In genomic region chr12:50926415-50926814, GRCh38 we compare ENCODE assay signal across 10 cellular contexts. TPM values are rescaled to one million over a fixed set of nuclear protein-coding genes. Genes with fewer than 3 reads are reported as not detected.
DNase-seq lines count a peak whose midpoint lies in the region; ATAC-seq and TF ChIP-seq lines count a peak whose summit lies in the region.
"Had no signal": no experiment of that assay in that cellular context is flagged by ENCODE, and none has a peak within 500 bp of the region (broad histone marks: within the 10 kb centered on the region; RNA-seq: fewer than 3 reads in every experiment).

No MANE protein-coding gene starts in this region.

- H3K4me1 ChIP-seq in HEK293 (ENCODE audit: control insufficient read depth, insufficient read depth, low read length) (peaks cover 4% of the 10 kb centered on the region), ascending aorta (peaks cover 0 to 26% of the 10 kb centered on the region in 2 donors), left lung (peaks cover 18 to 73% of the 10 kb centered on the region in 2 donors)

- H3K4me3 Mint-ChIP-seq in stimulated activated memory B cell treated with anti-CD40 and anti-IgM and Interleukin-4, amounts not matched to agents 10 μg/mL and 1 μg/mL and 100 μg/mL, for 72 hours = peak overlapping the region; percentile 97

- H3K27me3 ChIP-seq in ascending aorta (no peaks in the 10 kb centered on the region), left lung (no peaks in the 10 kb centered on the region)

- H3K4me3 ChIP-seq in HEK293 (ENCODE audit: low read depth, low read length) (peak overlapping the region; percentile 15), ascending aorta (peak overlapping the region; percentile 75 to 80), left lung (peak overlapping the region; percentile 54 to 78)

- no peaks in the 10 kb centered on the region for H3K9me3 Mint-ChIP-seq in stimulated activated memory B cell treated with anti-CD40 and anti-IgM and Interleukin-4, amounts not matched to agents 10 μg/mL and 1 μg/mL and 100 μg/mL, for 72 hours

- CTCF ChIA-PET in HEK293 (lab: Yijun Ruan, JAX) = interaction anchor here (0.7 kb wide), 1 partner anchor 415 kb away, joined by 3 read pairs; no protein-coding TSS in a partner anchor

- peaks cover 15% of the 10 kb centered on the region for H3K36me3 Mint-ChIP-seq in stimulated activated memory B cell treated with anti-CD40 and anti-IgM and Interleukin-4, amounts not matched to agents 10 μg/mL and 1 μg/mL and 100 μg/mL, for 72 hours

- H3K9me3 ChIP-seq in HEK293 (ENCODE audit: control insufficient read depth, insufficient read depth, low read depth, low read length) (no peaks in the 10 kb centered on the region), ascending aorta (no peaks in the 10 kb centered on the region), left lung (no peaks in the 10 kb centered on the region)

- H3K27ac Mint-ChIP-seq in stimulated activated memory B cell treated with anti-CD40 and anti-IgM and Interleukin-4, amounts not matched to agents 10 μg/mL and 1 μg/mL and 100 μg/mL, for 72 hours = peak overlapping the region; percentile 99

- H3K27ac ChIP-seq in HEK293 (ENCODE audit: extremely low read depth, low read depth, low read length) (no peak overlapping the region), ascending aorta (peak overlapping the region; percentile 79 to 82), left lung (peak overlapping the region; percentile 89 to 92)

- POLR2A ChIA-PET in HEK293 (lab: Yijun Ruan, JAX) = no interaction called here

- H3K36me3 ChIP-seq in HEK293 (ENCODE audit: control insufficient read depth in 2 of 2, insufficient read depth in 1 of 2, low read length in 2 of 2) (peaks cover 9% of the 10 kb centered on the region in 2 experiments; a peak in 2 of 3 replicates), ascending aorta (peaks cover 16 to 18% of the 10 kb centered on the region in 2 donors), left lung (peaks cover 0 to 19% of the 10 kb centered on the region in 2 donors)

- peaks cover 71% of the 10 kb centered on the region for H3K4me1 Mint-ChIP-seq in stimulated activated memory B cell treated with anti-CD40 and anti-IgM and Interleukin-4, amounts not matched to agents 10 μg/mL and 1 μg/mL and 100 μg/mL, for 72 hours

- TF ChIP-seq CTCF in HEK293 (tag by site-specific recombination; IDR thresholded peaks at IDR 0.05) = no peak
- no peak for TF ChIP-seq CTCF in ascending aorta (IDR thresholded peaks at IDR 0.05)
- TF ChIP-seq CTCF in left lung (IDR thresholded peaks at IDR 0.05) = no peak

- ATAC-seq in left lung = no peak
- no peak for ATAC-seq in stimulated activated memory B cell treated with anti-CD40 and anti-IgM and Interleukin-4, amounts not matched to agents 10 μg/mL and 1 μg/mL and 100 μg/mL, for 72 hours
- ATAC-seq in HG03354 (IDR thresholded peaks at IDR 0.05; ENCODE audit: poor library complexity, severe bottlenecking, unreplicated experiment) = no peak

- no peaks in the 10 kb centered on the region for H3K27me3 Mint-ChIP-seq in stimulated activated memory B cell treated with anti-CD40 and anti-IgM and Interleukin-4, amounts not matched to agents 10 μg/mL and 1 μg/mL and 100 μg/mL, for 72 hours

- no peak for DNase-seq in ascending aorta (ENCODE audit: low spot score in 2 of 2)
- DNase-seq in left lung = no peak
- no peak for DNase-seq in GF-D8 (lab: John Stamatoyannopoulos, UW)
- DNase-seq in T1000 (lab: John Stamatoyannopoulos, UW) = no peak
- no peak for DNase-seq in activated effector memory CD4-positive, alpha-beta T cell treated with anti-CD3 and anti-CD28 coated beads, Interleukin-2, amount 50 U/mL, for 16 hours
- DNase-seq: stimulated activated CD4-positive, alpha-beta T cell treated with anti-CD3 and anti-CD28 coated beads, Interleukin-4, amount 100 ng/mL, for 1 hour had no signal

- intact Hi-C loops in ascending aorta (cut with DNase I) = loop anchor here (10.0 kb wide), 1 partner anchor 288 kb away; the partner anchor contains the start of gene POU6F1
- intact Hi-C loops in left lung (cut with DNase I) = no loop called here

TF ChIP-seq in HEK293, 187 proteins besides CTCF, POLR2A, EP300 and RAD21:
- TF ChIP-seq ZNF768 (tag by site-specific recombination; IDR thresholded peaks at IDR 0.05) = no peak
- TF ChIP-seq ZNF510 (tag by site-specific recombination; IDR thresholded peaks at IDR 0.05; ENCODE audit: insufficient replicate concordance) = no peak
- TF ChIP-seq AEBP2 (tag by site-specific recombination; IDR thresholded peaks at IDR 0.05; ENCODE audit: borderline replicate concordance) = no peak
- no peak for TF ChIP-seq EGR2 (tag by site-specific recombination; IDR thresholded peaks at IDR 0.05; ENCODE audit: low read depth)
- no peak for TF ChIP-seq ZNF639 (tag by site-specific recombination; IDR thresholded peaks at IDR 0.05)
- TF ChIP-seq TRIM28 (IDR thresholded peaks at IDR 0.05; ENCODE audit: borderline replicate concordance, low read length) = no peak
- TF ChIP-seq PATZ1 (tag by site-specific recombination; IDR thresholded peaks at IDR 0.05) = no peak
- TF ChIP-seq ZNF677 (tag by site-specific recombination; IDR thresholded peaks at IDR 0.05) = no peak
- TF ChIP-seq ZNF398 (tag by site-specific recombination; IDR thresholded peaks at IDR 0.05) = no peak
- no peak for TF ChIP-seq ELK4 (IDR thresholded peaks at IDR 0.05; ENCODE audit: borderline replicate concordance, low read depth, low read length)
- TF ChIP-seq ZNF114 (tag by site-specific recombination; IDR thresholded peaks at IDR 0.05) = no peak
TF ChIP-seq in HEK293: peak in this region for 0.

RNA-seq across cellular contexts. Expression of gene HIGD1C, which starts 25.9 kb away (rescaled TPM):
- total RNA-seq in ascending aorta = not detected
- not detected for total RNA-seq in left lung
- total RNA-seq: glomerular endothelial cell had no signal

Comparison
In these comparisons a context has a peak if more than half of its experiments do, and no peak if none do; other contexts are left out.
1. H3K4me3 ChIP-seq: peak in every context shown above with its lines; median percentile 78 in ascending aorta; 66 in left lung; 15 in HEK293.